ENCODE assay signal across 1 cellular context in genomic region chr2:105118960-105119359, GRCh38.
TF ChIP-seq lines count a peak whose summit lies in the region.

No MANE protein-coding gene starts in this region.

TF ChIP-seq in GM12878, 131 proteins besides CTCF, POLR2A, EP300 and RAD21 (continued from another document):
- TF ChIP-seq, protein P1, sequence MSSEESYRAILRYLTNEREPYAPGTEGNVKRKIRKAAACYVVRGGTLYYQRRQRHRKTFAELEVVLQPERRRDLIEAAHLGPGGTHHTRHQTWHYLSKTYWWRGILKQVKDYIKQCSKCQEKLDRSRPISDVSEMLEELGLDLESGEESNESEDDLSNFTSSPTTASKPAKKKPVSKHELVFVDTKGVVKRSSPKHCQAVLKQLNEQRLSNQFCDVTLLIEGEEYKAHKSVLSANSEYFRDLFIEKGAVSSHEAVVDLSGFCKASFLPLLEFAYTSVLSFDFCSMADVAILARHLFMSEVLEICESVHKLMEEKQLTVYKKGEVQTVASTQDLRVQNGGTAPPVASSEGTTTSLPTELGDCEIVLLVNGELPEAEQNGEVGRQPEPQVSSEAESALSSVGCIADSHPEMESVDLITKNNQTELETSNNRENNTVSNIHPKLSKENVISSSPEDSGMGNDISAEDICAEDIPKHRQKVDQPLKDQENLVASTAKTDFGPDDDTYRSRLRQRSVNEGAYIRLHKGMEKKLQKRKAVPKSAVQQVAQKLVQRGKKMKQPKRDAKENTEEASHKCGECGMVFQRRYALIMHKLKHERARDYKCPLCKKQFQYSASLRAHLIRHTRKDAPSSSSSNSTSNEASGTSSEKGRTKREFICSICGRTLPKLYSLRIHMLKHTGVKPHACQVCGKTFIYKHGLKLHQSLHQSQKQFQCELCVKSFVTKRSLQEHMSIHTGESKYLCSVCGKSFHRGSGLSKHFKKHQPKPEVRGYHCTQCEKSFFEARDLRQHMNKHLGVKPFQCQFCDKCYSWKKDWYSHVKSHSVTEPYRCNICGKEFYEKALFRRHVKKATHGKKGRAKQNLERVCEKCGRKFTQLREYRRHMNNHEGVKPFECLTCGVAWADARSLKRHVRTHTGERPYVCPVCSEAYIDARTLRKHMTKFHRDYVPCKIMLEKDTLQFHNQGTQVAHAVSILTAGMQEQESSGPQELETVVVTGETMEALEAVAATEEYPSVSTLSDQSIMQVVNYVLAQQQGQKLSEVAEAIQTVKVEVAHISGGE (CRISPR knock-in tag; IDR thresholded peaks at IDR 0.05): no peak
- TF ChIP-seq BCL3 (IDR thresholded peaks at IDR 0.05; ENCODE audit: borderline replicate concordance, insufficient read depth, low read depth, low read length, poor library complexity, severe bottlenecking) (no peak), MTA3 (IDR thresholded peaks at IDR 0.05; ENCODE audit: borderline replicate concordance, low read length) (no peak), EED (IDR thresholded peaks at IDR 0.05; ENCODE audit: low read depth) (no peak), IRF3 (IDR thresholded peaks at IDR 0.05) (no peak), CBFB (IDR thresholded peaks at IDR 0.05; ENCODE audit: low read depth) (no peak), BACH1 (IDR thresholded peaks at IDR 0.05; ENCODE audit: borderline replicate concordance) (no peak), POLR2AphosphoS5 (IDR thresholded peaks at IDR 0.05; ENCODE audit: low read length) (no peak), CBX3 (IDR thresholded peaks at IDR 0.05; ENCODE audit: borderline replicate concordance, low read depth) (no peak), CHD2 (IDR thresholded peaks at IDR 0.05; ENCODE audit: borderline replicate concordance, low read depth, low read length) (no peak), KAT2A (conservative IDR thresholded peaks at IDR 0.05; ENCODE audit: control insufficient read depth, low read depth, low read length) (no peak), WRNIP1 (IDR thresholded peaks at IDR 0.05; ENCODE audit: borderline replicate concordance, low read depth, low read length) (no peak), TAF1 (IDR thresholded peaks at IDR 0.05; ENCODE audit: borderline replicate concordance, low read depth, low read length) (no peak)
